ENCODE assay signal across 35 cellular contexts in genomic region chr13:99489028-99489427, GRCh38.
"Had no signal": no experiment of that assay in that cellular context is flagged by ENCODE, and none has a peak within 500 bp of the region (broad histone marks: within the 10 kb centered on the region; RNA-seq: fewer than 3 reads in every experiment).

No MANE protein-coding gene starts in this region.

- H3K27ac ChIP-seq: VCaP had no signal

- H3K36me3 Mint-ChIP-seq: brain had no signal

- H3K27ac Mint-ChIP-seq: activated B cell treated with CpG ODN at 0.5 μM for 24 hours; activated CD4-positive, alpha-beta memory T cell treated with anti-CD3 and anti-CD28 coated beads for 36 hours; activated naive CD4-positive, alpha-beta T cell treated with anti-CD3 and anti-CD28 coated beads, Interleukin-2, amount 10 ng/mL, durations not matched to agents 7 days and 5 days; activated naive CD8-positive, alpha-beta T cell; activated naive CD8-positive, alpha-beta T cell treated with anti-CD3 and anti-CD28 coated beads, Interleukin-2, amount 50 U/mL, for 24 hours; activated T-helper 1 cell treated with anti-CD3 and anti-CD28 coated beads, Interleukin-12 subunit alpha, Interleukin-12 subunit beta, Interleukin-2, Interleukin-4 antibody, amounts not matched to agents 30 ng/mL and 10 ng/mL and 1 ng/mL, durations not matched to agents 14 hours and 24 hours and 36 hours; brain had no signal

- H3K27me3 Mint-ChIP-seq: activated B cell treated with CpG ODN at 0.5 μM for 24 hours; activated CD4-positive, alpha-beta memory T cell treated with anti-CD3 and anti-CD28 coated beads for 36 hours; activated naive CD4-positive, alpha-beta T cell treated with anti-CD3 and anti-CD28 coated beads, Interleukin-2, amount 10 ng/mL, durations not matched to agents 7 days and 5 days; activated naive CD8-positive, alpha-beta T cell; activated naive CD8-positive, alpha-beta T cell treated with anti-CD3 and anti-CD28 coated beads, Interleukin-2, amount 50 U/mL, for 24 hours had no signal

- ATAC-seq: activated naive CD8-positive, alpha-beta T cell treated with anti-CD3 and anti-CD28 coated beads, Interleukin-2, amount 50 U/mL, for 24 hours; activated T-cell treated with anti-CD3 and anti-CD28 coated beads, Interleukin-2, amount 50 U/mL, for 4 hours; SK-N-SH treated with all-trans-retinoic acid at 6 μM for 48 hours had no signal

- DNase-seq: activated B cell treated with CpG ODN at 0.5 μM for 24 hours; activated CD4-positive, alpha-beta memory T cell treated with anti-CD3 and anti-CD28 coated beads for 36 hours; activated CD4-positive, alpha-beta T cell treated with anti-CD3 and anti-CD28 coated beads for 4 hours; activated CD4-positive, alpha-beta T cell treated with anti-CD3 and anti-CD28 coated beads, Interleukin-2, amount 50 U/mL, for 1 hour; activated CD4-positive, CD25-positive, alpha-beta regulatory T cell treated with anti-CD3 and anti-CD28 coated beads, Interleukin-2, amount 50 U/mL, for 72 hours; activated CD8-positive, alpha-beta memory T cell treated with anti-CD3 and anti-CD28 coated beads, Interleukin-2, amount 50 U/mL, for 4 hours; activated naive CD4-positive, alpha-beta T cell treated with anti-CD3 and anti-CD28 coated beads, Interleukin-2, amount 10 ng/mL, durations not matched to agents 7 days and 5 days; activated naive CD8-positive, alpha-beta T cell treated with anti-CD3 and anti-CD28 coated beads, Interleukin-2, amount 50 U/mL, for 24 hours; activated T-cell treated with anti-CD3 and anti-CD28 coated beads for 4 hours; activated T-cell treated with anti-CD3 and anti-CD28 coated beads, Interleukin-2, amount 50 U/mL, for 4 hours; anterior cingulate cortex; caudate nucleus; cerebellar nuclear complex; NCI-H1092 treated with DMSO at 0.1 percent for 48 hours; NCI-H1417; NCI-H146; NCI-H187; NCI-H2029 treated with DMSO at 0.1 percent for 48 hours; NCI-H2107; NCI-H2171; NCI-H510A; NCI-H526; NCI-H748 treated with DMSO at 0.1 percent for 48 hours; NK-92 treated with Interleukin-12 subunit alpha and Interleukin-12 subunit beta, amount 100 ng/mL, for 24 hours; OCI-M1; SHP77; SW 1271; T-helper 1 cell; T-helper 2 cell; T-helper 9 cell had no signal

- H3K4me3 Mint-ChIP-seq: activated B cell treated with CpG ODN at 0.5 μM for 24 hours; activated CD4-positive, alpha-beta memory T cell treated with anti-CD3 and anti-CD28 coated beads for 36 hours; activated naive CD4-positive, alpha-beta T cell treated with anti-CD3 and anti-CD28 coated beads, Interleukin-2, amount 10 ng/mL, durations not matched to agents 7 days and 5 days; activated naive CD8-positive, alpha-beta T cell; activated naive CD8-positive, alpha-beta T cell treated with anti-CD3 and anti-CD28 coated beads, Interleukin-2, amount 50 U/mL, for 24 hours; activated T-cell treated with anti-CD3 and anti-CD28 coated beads, Interleukin-2, amount 50 U/mL, for 4 hours; activated T-helper 1 cell treated with anti-CD3 and anti-CD28 coated beads, Interleukin-12 subunit alpha, Interleukin-12 subunit beta, Interleukin-2, Interleukin-4 antibody, amounts not matched to agents 30 ng/mL and 10 ng/mL and 1 ng/mL, durations not matched to agents 14 hours and 24 hours and 36 hours; brain had no signal

- H3K4me1 Mint-ChIP-seq: activated B cell treated with CpG ODN at 0.5 μM for 24 hours, brain had no signal
